Comparison of ENCODE assay signal across 15 cellular contexts in the genomic region with DNA sequence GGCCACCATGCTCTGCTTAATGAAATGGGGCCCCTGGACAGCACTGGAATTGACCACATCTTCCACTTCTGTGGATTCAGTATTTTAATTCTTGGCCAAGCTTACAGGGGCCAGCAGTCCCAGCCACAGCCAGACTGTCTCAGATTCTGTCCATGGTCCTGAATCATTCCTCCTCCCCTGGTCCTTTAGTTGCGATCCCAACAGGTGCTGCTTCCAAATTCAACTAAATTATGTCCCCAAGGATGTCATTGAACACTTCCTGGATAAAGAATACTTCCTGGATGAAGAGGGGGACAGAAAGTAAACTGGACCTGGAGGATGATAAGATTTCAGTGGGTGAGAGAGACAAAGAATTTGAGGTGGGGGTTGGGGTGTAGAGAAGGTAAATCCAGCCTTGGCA.
DNase-seq lines count a peak whose midpoint lies in the region; ATAC-seq and TF ChIP-seq lines count a peak whose summit lies in the region.
"Had no signal": no experiment of that assay in that cellular context is flagged by ENCODE, and none has a peak within 500 bp of the region (broad histone marks: within the 10 kb centered on the region; RNA-seq: fewer than 3 reads in every experiment).

No MANE protein-coding gene starts in this region.

- POLR2A ChIA-PET in PC-3 (lab: Charles Lee; ENCODE audit: unreplicated experiment) = no interaction called here

- H3K36me3 Mint-ChIP-seq in endodermal cell (ENCODE audit: low read depth) (no peaks in the 10 kb centered on the region), neural progenitor cell (no peaks in the 10 kb centered on the region)
- no peaks in the 10 kb centered on the region for H3K36me3 Mint-ChIP-seq in activated naive CD8-positive, alpha-beta T cell treated with anti-CD3 and anti-CD28 coated beads for 36 hours

- H2AFZ ChIP-seq in PC-3 (ENCODE audit: low read length) (no peak overlapping the region), neural progenitor cell (replicated peaks) (no peak overlapping the region)

- intact Hi-C loops in PC-3 (cut with micrococcal nuclease) = no loop called here

- peaks cover 2% of the 10 kb centered on the region for H3K4me1 Mint-ChIP-seq in endodermal cell
- no peaks in the 10 kb centered on the region for H3K4me1 Mint-ChIP-seq in neural progenitor cell
- no peaks in the 10 kb centered on the region for H3K4me1 Mint-ChIP-seq in activated naive CD8-positive, alpha-beta T cell treated with anti-CD3 and anti-CD28 coated beads for 36 hours
- H3K4me1 Mint-ChIP-seq: activated CD4-positive, alpha-beta T cell treated with anti-CD3 and anti-CD28 coated beads for 36 hours; CD4-positive, CD25-positive, alpha-beta regulatory T cell had no signal

- H3K27ac Mint-ChIP-seq in endodermal cell (no peak overlapping the region), neural progenitor cell (no peak overlapping the region)
- no peak overlapping the region for H3K27ac Mint-ChIP-seq in activated naive CD8-positive, alpha-beta T cell treated with anti-CD3 and anti-CD28 coated beads for 36 hours
- H3K27ac Mint-ChIP-seq: activated CD4-positive, alpha-beta T cell treated with anti-CD3 and anti-CD28 coated beads for 36 hours had no signal

- TF ChIP-seq CTCF in PC-3 (conservative IDR thresholded peaks at IDR 0.05; ENCODE audit: low read depth, low read length) = no peak
- TF ChIP-seq CTCF in endodermal cell (conservative IDR thresholded peaks at IDR 0.05) = no peak
- no peak for TF ChIP-seq CTCF in neural progenitor cell (IDR thresholded peaks at IDR 0.05)
- TF ChIP-seq CTCF in GM10266 (IDR thresholded peaks at IDR 0.05; ENCODE audit: control insufficient read depth, insufficient read depth, low read depth, missing control alignments) = no peak

- H3K27me3 ChIP-seq in PC-3 (ENCODE audit: low read length) (0 out of 2 replicates have a peak, but pooled peaks cover under 1% of the 10 kb centered on the region), endodermal cell (ENCODE audit: control insufficient read depth, insufficient read depth, low read length, poor library complexity, severe bottlenecking) (peaks cover 7% of the 10 kb centered on the region), neural progenitor cell (no peaks in the 10 kb centered on the region)
- H3K27me3 ChIP-seq: right lobe of liver had no signal

- H3K4me3 ChIP-seq in PC-3 (ENCODE audit: low read length) = no peak overlapping the region
- no peak overlapping the region for H3K4me3 ChIP-seq in endodermal cell (ENCODE audit: low read length)
- no peak overlapping the region for H3K4me3 ChIP-seq in neural progenitor cell
- H3K4me3 ChIP-seq: right lobe of liver had no signal

- no peaks in the 10 kb centered on the region for H3K36me3 ChIP-seq in PC-3 (ENCODE audit: low read depth, low read length)
- H3K36me3 ChIP-seq in endodermal cell (ENCODE audit: control insufficient read depth, insufficient read depth, low read length) = no peaks in the 10 kb centered on the region
- H3K36me3 ChIP-seq in neural progenitor cell = no peaks in the 10 kb centered on the region
- H3K36me3 ChIP-seq: right lobe of liver had no signal

- ATAC-seq in PC-3 (no peak), GM21576 (IDR thresholded peaks at IDR 0.05; ENCODE audit: unreplicated experiment) (no peak)
- ATAC-seq: activated CD4-positive, alpha-beta T cell treated with anti-CD3 and anti-CD28 coated beads for 36 hours had no signal

- H3K4me2 ChIP-seq in PC-3 (ENCODE audit: low read length) (no peak overlapping the region), neural progenitor cell (no peak overlapping the region)

- no peak overlapping the region for H3K9ac ChIP-seq in PC-3 (ENCODE audit: low read length)
- H3K9ac ChIP-seq in endodermal cell (ENCODE audit: extremely low read depth, low read length, poor library complexity, severe bottlenecking) = no peak overlapping the region
- H3K9ac ChIP-seq in neural progenitor cell = no peak overlapping the region

- H3K9me3 Mint-ChIP-seq in endodermal cell (no peaks in the 10 kb centered on the region), neural progenitor cell (no peaks in the 10 kb centered on the region)
- H3K9me3 Mint-ChIP-seq in activated naive CD8-positive, alpha-beta T cell treated with anti-CD3 and anti-CD28 coated beads for 36 hours = peaks cover 3% of the 10 kb centered on the region

- H4K20me1 ChIP-seq in PC-3 (ENCODE audit: low read length) (no peaks in the 10 kb centered on the region), neural progenitor cell (ENCODE audit: low read depth) (peaks cover 7% of the 10 kb centered on the region)

- no peaks in the 10 kb centered on the region for H3K9me2 ChIP-seq in PC-3 (replicated peaks; ENCODE audit: low read length)

- no TSS peak for BruUV-seq in PC-3 (replicated peaks; lab: Mats Ljungman, UMichigan)

- CTCF ChIA-PET in PC-3 (lab: Charles Lee) = no interaction called here

- peak; percentile 24 for DNase-seq in GM03348 (ENCODE audit: low spot score)
- peak; percentile 16 for DNase-seq in PC-3
- peak; percentile 73 for DNase-seq in endodermal cell
- DNase-seq in neural progenitor cell (ENCODE audit: low spot score) = peak; percentile 76
- no peak for DNase-seq in activated naive CD8-positive, alpha-beta T cell treated with anti-CD3 and anti-CD28 coated beads for 36 hours
- DNase-seq in NCI-H526 treated with DMSO at 0.1 percent for 48 hours (lab: John Stamatoyannopoulos, UW) = no peak
- no peak for DNase-seq in GM10266 (ENCODE audit: extremely low spot score)
- DNase-seq: activated CD4-positive, alpha-beta T cell treated with anti-CD3 and anti-CD28 coated beads for 36 hours; CD4-positive, CD25-positive, alpha-beta regulatory T cell; cerebellar nuclear complex; kidney; NCI-H187; NCI-H774; right lobe of liver had no signal

- H3F3A ChIP-seq in PC-3 (ENCODE audit: low read length, unreplicated experiment) (no peaks in the 10 kb centered on the region), neural progenitor cell (ENCODE audit: low read depth) (no peaks in the 10 kb centered on the region)

- H3K79me2 ChIP-seq in PC-3 (ENCODE audit: low read length) (no peaks in the 10 kb centered on the region), neural progenitor cell (ENCODE audit: low read depth) (no peaks in the 10 kb centered on the region)

- H3K27me3 Mint-ChIP-seq in endodermal cell (ENCODE audit: insufficient read depth) (peaks cover 5% of the 10 kb centered on the region), neural progenitor cell (ENCODE audit: insufficient read depth, low read depth) (peaks cover 13% of the 10 kb centered on the region)
- H3K27me3 Mint-ChIP-seq in activated naive CD8-positive, alpha-beta T cell treated with anti-CD3 and anti-CD28 coated beads for 36 hours = no peaks in the 10 kb centered on the region

- H3K9me3 ChIP-seq in PC-3 (ENCODE audit: low read length) (no peaks in the 10 kb centered on the region), endodermal cell (ENCODE audit: control insufficient read depth, low read length) (no peaks in the 10 kb centered on the region), neural progenitor cell (ENCODE audit: low read depth) (no peaks in the 10 kb centered on the region)
- H3K9me3 ChIP-seq: right lobe of liver had no signal

- H3K27ac ChIP-seq in PC-3 (ENCODE audit: low read length) (no peak overlapping the region), endodermal cell (ENCODE audit: low read depth, low read length) (no peak overlapping the region), neural progenitor cell (no peak overlapping the region)
- H3K27ac ChIP-seq: right lobe of liver had no signal

- H3K4me3 Mint-ChIP-seq in endodermal cell (no peak overlapping the region), neural progenitor cell (no peak overlapping the region)
- no peak overlapping the region for H3K4me3 Mint-ChIP-seq in activated naive CD8-positive, alpha-beta T cell treated with anti-CD3 and anti-CD28 coated beads for 36 hours
- H3K4me3 Mint-ChIP-seq: activated CD4-positive, alpha-beta T cell treated with anti-CD3 and anti-CD28 coated beads for 36 hours; CD4-positive, CD25-positive, alpha-beta regulatory T cell had no signal

- WGBS in endodermal cell (ENCODE audit: insufficient coverage in 1 of 2, insufficient read length in 1 of 2), 2 experiments = 42% methylated on average over 1 of the region's 1 CpG; no CpG with 5 or more reads in 1 of the 2 experiments

- no peaks in the 10 kb centered on the region for H3K4me1 ChIP-seq in PC-3 (ENCODE audit: insufficient read depth, low read length)
- no peaks in the 10 kb centered on the region for H3K4me1 ChIP-seq in endodermal cell (ENCODE audit: control insufficient read depth, insufficient read depth, low read length)
- H3K4me1 ChIP-seq in neural progenitor cell = no peaks in the 10 kb centered on the region
- H3K4me1 ChIP-seq: right lobe of liver had no signal

Comparison
In these comparisons a context has a peak if more than half of its experiments do, and no peak if none do; other contexts are left out.
1. DNase-seq: peak in GM03348 (single experiment), PC-3 (single experiment), endodermal cell (single experiment) and neural progenitor cell (single experiment); none in activated naive CD8-positive, alpha-beta T cell treated with anti-CD3 and anti-CD28 coated beads for 36 hours (single experiment), NCI-H526 treated with DMSO at 0.1 percent for 48 hours (single experiment) and GM10266 (single experiment).